Comparison of ENCODE assay signal across 8 cellular contexts in genomic region chr1:162151900-162152829, GRCh38.
DNase-seq lines count a peak whose midpoint lies in the region; ATAC-seq and TF ChIP-seq lines count a peak whose summit lies in the region.

No MANE protein-coding gene starts in this region.

- DNase-seq in GM13977 (ENCODE audit: low spot score), result peak; percentile 64
- peak in 3 of 5 experiments; percentile 0 to 96 (median 19) for DNase-seq in T-helper 2 cell
- DNase-seq in mucosa of descending colon, result no peak
- DNase-seq in naive thymus-derived CD8-positive, alpha-beta T cell, result no peak
- DNase-seq in AG08396 (ENCODE audit: low spot score), result no peak
- DNase-seq in occipital lobe (lab: John Stamatoyannopoulos, UW), result no peak
- no peak for DNase-seq in NCI-H2081 treated with DMSO at 0.1 percent for 48 hours (lab: John Stamatoyannopoulos, UW)

- intact Hi-C loops in mucosa of descending colon (cut with DNase I, micrococcal nuclease), result no loop called here

- H3K36me3 Mint-ChIP-seq in naive thymus-derived CD8-positive, alpha-beta T cell, result no peaks in the 10 kb centered on the region

- ATAC-seq in HG02852 (IDR thresholded peaks at IDR 0.05; ENCODE audit: unreplicated experiment) (peak; percentile 75), mucosa of descending colon (peak; percentile 25)
- ATAC-seq in naive thymus-derived CD8-positive, alpha-beta T cell, result no peak

- peaks cover 3 to 18% (median 15%) of the 10 kb centered on the region in 5 donors for H3K27me3 Mint-ChIP-seq in naive thymus-derived CD8-positive, alpha-beta T cell

- H3K4me1 ChIP-seq in mucosa of descending colon (ENCODE audit: low read depth), result no peaks in the 10 kb centered on the region

- peaks cover 0 to 7% (median 0%) of the 10 kb centered on the region in 4 donors for H3K4me1 Mint-ChIP-seq in naive thymus-derived CD8-positive, alpha-beta T cell

- in situ Hi-C loops in GM13977 (cut with MboI; ENCODE audit: low pct_unique_long_range_greater_than_20kb, low sequenced_read_pairs, unreplicated experiment), result no loop called here

- H3K27ac Mint-ChIP-seq in naive thymus-derived CD8-positive, alpha-beta T cell, result peak overlapping the region in 1 of 10 donors; percentile 1

- POLR2A ChIA-PET in naive thymus-derived CD8-positive, alpha-beta T cell (lab: Charles Lee), result no interaction called here

- no peak overlapping the region for H3K4me3 ChIP-seq in mucosa of descending colon

- peaks cover 0 to 4% (median 0%) of the 10 kb centered on the region in 9 donors for H3K9me3 Mint-ChIP-seq in naive thymus-derived CD8-positive, alpha-beta T cell

- H3K36me3 ChIP-seq in mucosa of descending colon (ENCODE audit: low read depth), result no peaks in the 10 kb centered on the region

- TF ChIP-seq CTCF in GM13977 (IDR thresholded peaks at IDR 0.05; ENCODE audit: extremely low read depth, insufficient read depth, missing control alignments) (no peak), mucosa of descending colon (IDR thresholded peaks at IDR 0.05) (no peak)

- no peak overlapping the region for H3K4me3 Mint-ChIP-seq in naive thymus-derived CD8-positive, alpha-beta T cell

- no peaks in the 10 kb centered on the region for H3K9me3 ChIP-seq in mucosa of descending colon

Comparison
In these comparisons a context has a peak if more than half of its experiments do, and no peak if none do; other contexts are left out.
1. DNase-seq: peak in GM13977 (single experiment) and T-helper 2 cell (3 of 5); none in mucosa of descending colon (0 of 3), naive thymus-derived CD8-positive, alpha-beta T cell (0 of 10), AG08396 (single experiment), occipital lobe (single experiment) and NCI-H2081 treated with DMSO at 0.1 percent for 48 hours (single experiment).
2. ATAC-seq: peak in HG02852 (single experiment) and mucosa of descending colon (single experiment); none in naive thymus-derived CD8-positive, alpha-beta T cell (0 of 2).